Comparison of ENCODE assay signal across 13 cellular contexts in the genomic region with DNA sequence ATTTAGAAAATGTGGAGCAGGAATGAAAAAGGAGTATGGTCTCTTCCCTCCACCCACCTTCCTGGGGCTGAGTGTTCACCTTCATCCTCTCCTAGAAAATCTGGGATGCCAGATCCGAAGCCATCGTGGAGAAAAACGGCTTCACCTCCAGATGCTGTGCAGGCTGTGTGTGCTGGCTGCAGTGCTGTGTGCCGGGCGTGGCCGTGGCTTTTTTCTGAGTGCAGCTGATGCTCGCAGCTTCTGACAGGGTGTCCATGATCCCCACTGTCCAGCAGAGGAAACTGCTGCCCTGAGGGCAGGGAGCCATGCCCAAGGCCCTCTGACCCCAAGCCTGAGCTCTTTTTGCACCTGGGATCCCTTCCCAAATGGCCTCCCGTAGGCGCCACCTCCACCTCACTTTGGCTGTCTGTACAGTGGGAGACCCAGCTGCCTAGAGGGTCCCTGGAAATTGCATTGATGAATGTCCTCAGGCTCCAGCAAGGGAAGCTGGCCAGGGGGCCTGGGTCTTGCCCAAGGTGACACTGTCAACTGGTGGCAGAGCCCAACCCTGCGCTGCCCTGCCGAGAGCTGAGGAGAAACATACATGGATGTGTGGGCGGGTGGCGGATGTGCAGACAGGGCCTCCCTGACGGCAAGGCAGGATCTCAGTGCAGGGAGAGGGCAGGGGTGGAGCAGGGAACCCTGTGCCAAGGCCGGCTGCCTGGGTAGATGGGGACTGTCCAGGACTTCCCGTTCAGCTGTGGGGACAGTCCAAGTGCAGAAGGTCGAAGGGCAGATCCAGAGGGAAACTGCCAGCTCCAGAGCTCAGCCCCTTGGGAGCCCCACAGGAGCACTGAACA. TPM values are rescaled to one million over a fixed set of nuclear protein-coding genes. Genes with fewer than 3 reads are reported as not detected.
A peak's percentile ranks its signal among the peaks of the same experiment; 100 is the strongest.
DNase-seq lines count a peak whose midpoint lies in the region; ATAC-seq and TF ChIP-seq lines count a peak whose summit lies in the region.
"Had no signal": no experiment of that assay in that cellular context is flagged by ENCODE, and none has a peak within 500 bp of the region (broad histone marks: within the 10 kb centered on the region; RNA-seq: fewer than 3 reads in every experiment).

No MANE protein-coding gene starts in this region.

- H3K27me3 ChIP-seq in thoracic aorta (replicated peaks; ENCODE audit: insufficient read depth) = no peaks in the 10 kb centered on the region
- H3K27me3 ChIP-seq: ascending aorta, vagina had no signal

- H3K27ac ChIP-seq in thoracic aorta = no peak overlapping the region
- H3K27ac ChIP-seq: ascending aorta, vagina had no signal

- peak; percentile 37 for DNase-seq in activated CD4-positive, alpha-beta T cell treated with anti-CD3 and anti-CD28 coated beads for 48 hours
- no peak for DNase-seq in activated CD4-positive, alpha-beta T cell treated with anti-CD3 and anti-CD28 coated beads, Interleukin-2, amount 50 U/mL, for 1 hour
- DNase-seq in activated CD8-positive, alpha-beta memory T cell treated with anti-CD3 and anti-CD28 coated beads for 24 hours = peak; percentile 47
- peak; percentile 93 for DNase-seq in left lobe of liver (ENCODE audit: low spot score)
- DNase-seq in thoracic aorta (ENCODE audit: low spot score) = peak; percentile 1
- DNase-seq in G401 (ENCODE audit: low spot score) = no peak
- DNase-seq: ACHN, hippocampal formation, MM.1S had no signal

- in situ Hi-C loops in G401 (cut with HindIII; ENCODE audit: low sequenced_read_pairs) = no loop called here

- H3K36me3 ChIP-seq in thoracic aorta = no peaks in the 10 kb centered on the region
- H3K36me3 ChIP-seq: vagina had no signal

- no peak for TF ChIP-seq CTCF in thoracic aorta (IDR thresholded peaks at IDR 0.05)

- ATAC-seq in left lobe of liver (peak; percentile 88), thoracic aorta (ENCODE audit: insufficient number of reproducible peaks, low FRiP score, low read depth) (no peak), HG02588 (IDR thresholded peaks at IDR 0.05; ENCODE audit: unreplicated experiment) (no peak), GM21381 (IDR thresholded peaks at IDR 0.05; ENCODE audit: unreplicated experiment) (no peak)

- H3K9me3 ChIP-seq in thoracic aorta = no peaks in the 10 kb centered on the region
- H3K9me3 ChIP-seq: ascending aorta, vagina had no signal

- no peak overlapping the region for H3K4me3 ChIP-seq in thoracic aorta
- H3K4me3 ChIP-seq: ascending aorta, vagina had no signal

- H3K4me1 ChIP-seq in thoracic aorta (ENCODE audit: control insufficient read depth in 1 of 2, low read depth in 2 of 2) = peaks cover 6 to 18% of the 10 kb centered on the region in 2 donors

RNA-seq across cellular contexts. Expression of gene BEGAIN, which starts 53.4 kb away (rescaled TPM):
- total RNA-seq in left lobe of liver (0.70 TPM), thoracic aorta (under 1 TPM; 0.27 to 0.85 TPM)
- 0.31 and 1.3 TPM in 2 replicates for total RNA-seq in G401 (2014; rRNA removed; shearing (Covaris generic))

Comparison
In these comparisons a context has a peak if more than half of its experiments do, and no peak if none do; other contexts are left out.
1. DNase-seq: peak in activated CD4-positive, alpha-beta T cell treated with anti-CD3 and anti-CD28 coated beads for 48 hours (single experiment), activated CD8-positive, alpha-beta memory T cell treated with anti-CD3 and anti-CD28 coated beads for 24 hours (single experiment), left lobe of liver (single experiment) and thoracic aorta (single experiment); none in activated CD4-positive, alpha-beta T cell treated with anti-CD3 and anti-CD28 coated beads, Interleukin-2, amount 50 U/mL, for 1 hour (single experiment) and G401 (single experiment).